In genomic region chr19:35005256-35005977, GRCh38 we compare ENCODE assay signal across 18 cellular contexts. TPM values are rescaled to one million over a fixed set of nuclear protein-coding genes. Genes with fewer than 3 reads are reported as not detected.
DNase-seq lines count a peak whose midpoint lies in the region; ATAC-seq and TF ChIP-seq lines count a peak whose summit lies in the region.
"Had no signal": no experiment of that assay in that cellular context is flagged by ENCODE, and none has a peak within 500 bp of the region (broad histone marks: within the 10 kb centered on the region; RNA-seq: fewer than 3 reads in every experiment).

No MANE protein-coding gene starts in this region.

- ATAC-seq in GM18519 (IDR thresholded peaks at IDR 0.05; ENCODE audit: low FRiP score, unreplicated experiment): no peak
- ATAC-seq: HCT116; natural killer cell treated with Interleukin-12 subunit alpha and Interleukin-12 subunit beta and Interleukin-15 and Interleukin-18, amount 100 ng/mL, for 72 hours had no signal

- no peaks in the 10 kb centered on the region for H3K27me3 Mint-ChIP-seq in neural crest cell (ENCODE audit: low read depth)
- H3K27me3 Mint-ChIP-seq: activated CD4-positive, alpha-beta T cell treated with anti-CD3 and anti-CD28 coated beads, Interleukin-2, amount 10 ng/mL, durations not matched to agents 24 days and 14 days; natural killer cell treated with Interleukin-12 subunit alpha and Interleukin-12 subunit beta and Interleukin-15 and Interleukin-18, amount 100 ng/mL, for 72 hours had no signal

- H3K4me3 Mint-ChIP-seq in neural crest cell: peak overlapping the region; percentile 15
- H3K4me3 Mint-ChIP-seq: activated CD4-positive, alpha-beta T cell treated with anti-CD3 and anti-CD28 coated beads, Interleukin-2, amount 10 ng/mL, durations not matched to agents 24 days and 14 days; activated T-helper 1 cell treated with anti-CD3 and anti-CD28 coated beads, Interleukin-12 subunit alpha, Interleukin-12 subunit beta, Interleukin-2, Interleukin-4 antibody, amounts not matched to agents 30 ng/mL and 10 ng/mL and 1 ng/mL, durations not matched to agents 14 hours and 24 hours and 36 hours; natural killer cell treated with Interleukin-12 subunit alpha and Interleukin-12 subunit beta and Interleukin-15 and Interleukin-18, amount 100 ng/mL, for 72 hours had no signal

- H3K9me3 Mint-ChIP-seq in neural crest cell: no peaks in the 10 kb centered on the region
- H3K9me3 Mint-ChIP-seq: activated CD4-positive, alpha-beta T cell treated with anti-CD3 and anti-CD28 coated beads, Interleukin-2, amount 10 ng/mL, durations not matched to agents 24 days and 14 days; activated T-helper 1 cell treated with anti-CD3 and anti-CD28 coated beads, Interleukin-12 subunit alpha, Interleukin-12 subunit beta, Interleukin-2, Interleukin-4 antibody, amounts not matched to agents 30 ng/mL and 10 ng/mL and 1 ng/mL, durations not matched to agents 14 hours and 24 hours and 36 hours; natural killer cell treated with Interleukin-12 subunit alpha and Interleukin-12 subunit beta and Interleukin-15 and Interleukin-18, amount 100 ng/mL, for 72 hours had no signal

- no peak for TF ChIP-seq CTCF in C4-2B (conservative IDR thresholded peaks at IDR 0.05)
- no peak for TF ChIP-seq CTCF in coronary artery (IDR thresholded peaks at IDR 0.05)
- TF ChIP-seq CTCF in neural crest cell (conservative IDR thresholded peaks at IDR 0.05): no peak

- peak overlapping the region; percentile 36 for H3K27ac ChIP-seq in C4-2B
- H3K27ac ChIP-seq in coronary artery: peak overlapping the region; percentile 4 to 54
- H3K27ac ChIP-seq: right lobe of liver had no signal

- H3K36me3 Mint-ChIP-seq in neural crest cell (ENCODE audit: low read depth): peaks cover 5% of the 10 kb centered on the region

- H3K27me3 ChIP-seq in H7 (ENCODE audit: control insufficient read depth, insufficient read depth, low read length): no peaks in the 10 kb centered on the region
- H3K27me3 ChIP-seq: right lobe of liver had no signal

- no peak overlapping the region for H3K27ac Mint-ChIP-seq in neural crest cell (ENCODE audit: unreplicated experiment)
- H3K27ac Mint-ChIP-seq: activated CD4-positive, alpha-beta T cell treated with anti-CD3 and anti-CD28 coated beads, Interleukin-2, amount 10 ng/mL, durations not matched to agents 24 days and 14 days; activated T-helper 1 cell treated with anti-CD3 and anti-CD28 coated beads, Interleukin-12 subunit alpha, Interleukin-12 subunit beta, Interleukin-2, Interleukin-4 antibody, amounts not matched to agents 30 ng/mL and 10 ng/mL and 1 ng/mL, durations not matched to agents 14 hours and 24 hours and 36 hours had no signal

- peaks cover 33% of the 10 kb centered on the region for H3K4me1 Mint-ChIP-seq in neural crest cell

- H3K4me3 ChIP-seq in H7 (ENCODE audit: insufficient read depth, low read depth, low read length) (no peak overlapping the region), coronary artery (no peak overlapping the region)
- H3K4me3 ChIP-seq: right lobe of liver had no signal

- DNase-seq in H7 (peak; percentile 25), coronary artery (ENCODE audit: low spot score) (no peak), neural crest cell (ENCODE audit: low read depth, low spot score) (no peak), NCI-H2029 (lab: John Stamatoyannopoulos, UW) (no peak), SIG-M5 treated with dmso at 0.1 percent for 504 hours (lab: John Stamatoyannopoulos, UW; ENCODE audit: unreplicated experiment) (no peak)
- no peak for DNase-seq in stimulated activated CD4-positive, alpha-beta T cell treated with anti-CD3 and anti-CD28 coated beads, Interleukin-4, amount 100 ng/mL, for 24 hours
- DNase-seq: activated CD4-positive, alpha-beta T cell treated with anti-CD3 and anti-CD28 coated beads, Interleukin-2, amount 10 ng/mL, durations not matched to agents 24 days and 14 days; hypothalamus; SHP77 treated with DMSO at 0.1 percent for 48 hours; stimulated activated CD4-positive, alpha-beta T cell treated with anti-CD3 and anti-CD28 coated beads, Interleukin-4, amount 100 ng/mL, for 1 hour had no signal

- peaks cover 38% of the 10 kb centered on the region for H3K36me3 ChIP-seq in H7 (replicated peaks; ENCODE audit: control insufficient read depth, insufficient read depth, low read length)

RNA-seq across cellular contexts. Expression of gene GRAMD1A, which starts 5.3 kb away (rescaled TPM):
- total RNA-seq in H7 (2014; rRNA removed; shearing (Covaris generic)): 110 and 138 TPM in 2 replicates
- total RNA-seq in neural crest cell: 100 and 103 TPM in 2 replicates

RNA-seq across cellular contexts. Expression of gene SCN1B, which starts 24.9 kb away (rescaled TPM):
- total RNA-seq in H7 (2014; rRNA removed; shearing (Covaris generic)): 8.1 and 8.9 TPM in 2 replicates
- 1.7 and 1.9 TPM in 2 replicates for total RNA-seq in neural crest cell

RNA-seq across cellular contexts. Expression of gene HPN, which starts 36.1 kb away (rescaled TPM):
- total RNA-seq in H7 (2014; rRNA removed; shearing (Covaris generic)): 6.1 and 13.9 TPM in 2 replicates
- total RNA-seq in neural crest cell: 0.26 and 0.27 TPM in 2 replicates
- total RNA-seq: activated T-helper 1 cell treated with anti-CD3 and anti-CD28 coated beads, Interleukin-12 subunit alpha, Interleukin-12 subunit beta, Interleukin-2, Interleukin-4 antibody, amounts not matched to agents 30 ng/mL and 10 ng/mL and 1 ng/mL, durations not matched to agents 14 hours and 24 hours and 36 hours; Daoy; dermis microvascular lymphatic vessel endothelial cell had no signal

RNA-seq across cellular contexts. Expression of gene ZNF792, which starts 41.4 kb away (rescaled TPM):
- 16.7 and 18.0 TPM in 2 replicates for total RNA-seq in H7 (2014; rRNA removed; shearing (Covaris generic))
- 7.5 and 8.1 TPM in 2 replicates for total RNA-seq in neural crest cell
